In genomic region chr1:32818804-32819541, GRCh38 we compare ENCODE assay signal across 8 cellular contexts. TPM values are rescaled to one million over a fixed set of nuclear protein-coding genes. Genes with fewer than 3 reads are reported as not detected.
DNase-seq lines count a peak whose midpoint lies in the region; ATAC-seq lines count a peak whose summit lies in the region.

No MANE protein-coding gene starts in this region.

- H3K4me1 Mint-ChIP-seq in natural killer cell treated with Interleukin-12 subunit alpha and Interleukin-12 subunit beta and Interleukin-15 and Interleukin-18, amount 100 ng/mL, for 72 hours (ENCODE audit: low read depth in 2 of 2): peaks cover 22 to 38% of the 10 kb centered on the region in 2 donors

- H3K4me3 Mint-ChIP-seq in natural killer cell treated with Interleukin-12 subunit alpha and Interleukin-12 subunit beta and Interleukin-15 and Interleukin-18, amount 100 ng/mL, for 72 hours: peak overlapping the region; percentile 82

- peak; percentile 38 for ATAC-seq in GM21423 (IDR thresholded peaks at IDR 0.05; ENCODE audit: unreplicated experiment)
- no peak for ATAC-seq in natural killer cell treated with Interleukin-12 subunit alpha and Interleukin-12 subunit beta and Interleukin-15 and Interleukin-18, amount 100 ng/mL, for 72 hours

- H3K27ac Mint-ChIP-seq in natural killer cell treated with Interleukin-12 subunit alpha and Interleukin-12 subunit beta and Interleukin-15 and Interleukin-18, amount 100 ng/mL, for 72 hours: peak overlapping the region; percentile 74 to 78

- H3K27ac ChIP-seq in caudate nucleus (ENCODE audit: low read depth, low read length): peak overlapping the region; percentile 90

- peaks cover 16% of the 10 kb centered on the region for H3K36me3 Mint-ChIP-seq in natural killer cell treated with Interleukin-12 subunit alpha and Interleukin-12 subunit beta and Interleukin-15 and Interleukin-18, amount 100 ng/mL, for 72 hours

- peaks cover 2% of the 10 kb centered on the region for H3K9me3 Mint-ChIP-seq in natural killer cell treated with Interleukin-12 subunit alpha and Interleukin-12 subunit beta and Interleukin-15 and Interleukin-18, amount 100 ng/mL, for 72 hours

- DNase-seq in GF-D8 (lab: John Stamatoyannopoulos, UW) (peak; percentile 53), NAMALWA (ENCODE audit: low spot score) (peak; percentile 63), caudate nucleus (lab: John Stamatoyannopoulos, UW) (peak in 34 of 61 donors; percentile 5 to 88 (median 33)), NCI-H524 treated with DMSO at 0.1 percent for 48 hours (lab: John Stamatoyannopoulos, UW) (no peak), islet precursor cell (no peak)
- DNase-seq in natural killer cell treated with Interleukin-12 subunit alpha and Interleukin-12 subunit beta and Interleukin-15 and Interleukin-18, amount 100 ng/mL, for 72 hours (ENCODE audit: low spot score): no peak
- DNase-seq in effector CD4-positive, alpha-beta T cell: no peak

- H3K27me3 Mint-ChIP-seq in natural killer cell treated with Interleukin-12 subunit alpha and Interleukin-12 subunit beta and Interleukin-15 and Interleukin-18, amount 100 ng/mL, for 72 hours: no peaks in the 10 kb centered on the region

RNA-seq across cellular contexts. Expression of gene S100PBP, which starts 1.5 kb away (rescaled TPM):
- total RNA-seq in natural killer cell treated with Interleukin-12 subunit alpha and Interleukin-12 subunit beta and Interleukin-15 and Interleukin-18, amount 100 ng/mL, for 72 hours: 10 to 100 TPM; 31.0 to 54.9 TPM

RNA-seq across cellular contexts. Expression of gene YARS1, which starts 1.8 kb away (rescaled TPM):
- total RNA-seq in natural killer cell treated with Interleukin-12 subunit alpha and Interleukin-12 subunit beta and Interleukin-15 and Interleukin-18, amount 100 ng/mL, for 72 hours: 100 to 1,000 TPM; 228 to 274 TPM

RNA-seq across cellular contexts. Expression of gene FNDC5, which starts 51.7 kb away (rescaled TPM):
- not detected for total RNA-seq in natural killer cell treated with Interleukin-12 subunit alpha and Interleukin-12 subunit beta and Interleukin-15 and Interleukin-18, amount 100 ng/mL, for 72 hours

Comparison
In these comparisons a context has a peak if more than half of its experiments do, and no peak if none do; other contexts are left out.
1. DNase-seq: peak in GF-D8 (single experiment), NAMALWA (single experiment) and caudate nucleus (34 of 61); none in natural killer cell treated with Interleukin-12 subunit alpha and Interleukin-12 subunit beta and Interleukin-15 and Interleukin-18, amount 100 ng/mL, for 72 hours (single experiment), NCI-H524 treated with DMSO at 0.1 percent for 48 hours (single experiment), effector CD4-positive, alpha-beta T cell (single experiment) and islet precursor cell (single experiment).